21 cellular contexts compared by ENCODE assay signal in the genomic region with DNA sequence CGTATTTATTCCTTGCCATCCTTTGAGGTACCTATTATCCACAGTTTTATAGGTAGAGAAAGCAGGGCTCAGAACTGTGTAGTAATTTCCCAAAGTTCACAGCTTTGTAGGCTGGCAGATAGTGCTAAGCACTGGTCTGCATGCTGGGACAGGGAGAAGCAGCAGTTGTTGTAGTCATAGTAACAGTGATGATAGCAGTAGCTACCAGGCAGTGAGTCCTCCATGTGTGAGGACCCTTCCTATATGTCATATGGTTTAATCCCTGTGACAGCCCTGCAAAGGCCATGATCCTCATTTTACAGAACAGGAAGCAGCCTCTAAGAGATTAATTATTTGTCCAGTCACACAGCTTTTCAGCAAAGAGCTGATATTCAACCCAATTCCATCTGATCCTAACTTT. TPM values are rescaled to one million over a fixed set of nuclear protein-coding genes. Genes with fewer than 3 reads are reported as not detected.
"Had no signal": no experiment of that assay in that cellular context is flagged by ENCODE, and none has a peak within 500 bp of the region (broad histone marks: within the 10 kb centered on the region; RNA-seq: fewer than 3 reads in every experiment).

No MANE protein-coding gene starts in this region.

- H3K4me3 ChIP-seq: ascending aorta, gastrocnemius medialis, thyroid gland had no signal

- H3K4me1 ChIP-seq: ascending aorta, gastrocnemius medialis had no signal

- H3K27ac ChIP-seq: ascending aorta, gastrocnemius medialis, parathyroid adenoma, thyroid gland had no signal

- H3K36me3 Mint-ChIP-seq: activated naive CD4-positive, alpha-beta T cell treated with anti-CD3 and anti-CD28 coated beads, Interleukin-2, amount 50 U/mL, for 24 hours; naive thymus-derived CD8-positive, alpha-beta T cell had no signal

- H3K4me3 Mint-ChIP-seq: activated naive CD4-positive, alpha-beta T cell treated with anti-CD3 and anti-CD28 coated beads, Interleukin-2, amount 50 U/mL, for 24 hours; activated T-cell treated with anti-CD3 and anti-CD28 coated beads, Interleukin-2, amount 50 U/mL, for 72 hours; immature natural killer cell; naive thymus-derived CD8-positive, alpha-beta T cell had no signal

- ATAC-seq: activated CD4-positive, CD25-positive, alpha-beta regulatory T cell treated with anti-CD3 and anti-CD28 coated beads, Interleukin-2, amount 50 U/mL, for 24 hours; activated T-cell treated with anti-CD3 and anti-CD28 coated beads, Interleukin-2, amount 50 U/mL, for 72 hours; esophagus mucosa; gastrocnemius medialis; naive thymus-derived CD8-positive, alpha-beta T cell had no signal

- H3K9ac ChIP-seq: parathyroid adenoma had no signal

- H3K27ac Mint-ChIP-seq: activated naive CD4-positive, alpha-beta T cell treated with anti-CD3 and anti-CD28 coated beads, Interleukin-2, amount 50 U/mL, for 24 hours; activated T-cell treated with anti-CD3 and anti-CD28 coated beads, Interleukin-2, amount 50 U/mL, for 72 hours; immature natural killer cell; naive thymus-derived CD8-positive, alpha-beta T cell had no signal

- H2AFZ ChIP-seq: parathyroid adenoma had no signal

- H3K27me3 ChIP-seq: ascending aorta, gastrocnemius medialis, thyroid gland had no signal

- FAIRE-seq: TTC549 had no signal

- DNase-seq: activated CD4-positive, alpha-beta T cell treated with anti-CD3 and anti-CD28 coated beads, Interleukin-2, amount 50 U/mL, for 1 hour; activated gamma-delta T cell; activated T-cell treated with anti-CD3 and anti-CD28 coated beads, Interleukin-2, amount 50 U/mL, for 72 hours; cerebellar nuclear complex; cortex of kidney; effector CD4-positive, alpha-beta T cell; gastrocnemius medialis; immature natural killer cell; naive thymus-derived CD8-positive, alpha-beta T cell; stimulated activated CD4-positive, alpha-beta T cell treated with anti-CD3 and anti-CD28 coated beads, Interleukin-12 subunit alpha, Interleukin-12 subunit beta, amount 100 ng/mL, for 4 hours; stimulated activated CD4-positive, alpha-beta T cell treated with anti-CD3 and anti-CD28 coated beads, Interleukin-1b, Interleukin-23, amount 100 ng/mL, for 48 hours; stimulated activated CD8-positive, alpha-beta memory T cell treated with anti-CD3 and anti-CD28 coated beads, Interleukin-4, amount 100 ng/mL, for 48 hours; stimulated activated naive CD4-positive, alpha-beta T cell treated with Interleukin-2 at 50 U/mL for 16 hours; thyroid gland had no signal

- H3K79me2 ChIP-seq: parathyroid adenoma had no signal

- H3K4me1 Mint-ChIP-seq: activated naive CD4-positive, alpha-beta T cell treated with anti-CD3 and anti-CD28 coated beads, Interleukin-2, amount 50 U/mL, for 24 hours; immature natural killer cell had no signal

- H3K9me3 ChIP-seq: ascending aorta, gastrocnemius medialis, thyroid gland had no signal

- H3K36me3 ChIP-seq: ascending aorta, gastrocnemius medialis, thyroid gland had no signal

- H3K9me3 Mint-ChIP-seq: activated naive CD4-positive, alpha-beta T cell treated with anti-CD3 and anti-CD28 coated beads, Interleukin-2, amount 50 U/mL, for 24 hours; activated T-cell treated with anti-CD3 and anti-CD28 coated beads, Interleukin-2, amount 50 U/mL, for 72 hours; immature natural killer cell; naive thymus-derived CD8-positive, alpha-beta T cell had no signal

RNA-seq across cellular contexts. Expression of a gene that starts 21.0 kb away (rescaled TPM):
- total RNA-seq: naive thymus-derived CD8-positive, alpha-beta T cell; T-helper 2 cell treated with Interferon-gamma antibody and Interleukin-4, amounts not matched to agents 100 ng/mL and 5 ng/mL, for 36 hours had no signal
